In genomic region chr9:9942764-9943424, GRCh38 we compare ENCODE assay signal across 9 cellular contexts.
DNase-seq lines count a peak whose midpoint lies in the region; ATAC-seq and TF ChIP-seq lines count a peak whose summit lies in the region.
"Had no signal": no experiment of that assay in that cellular context is flagged by ENCODE, and none has a peak within 500 bp of the region (broad histone marks: within the 10 kb centered on the region; RNA-seq: fewer than 3 reads in every experiment).

No MANE protein-coding gene starts in this region.

- TF ChIP-seq EP300 in stomach (IDR thresholded peaks at IDR 0.05), result no peak

- no peak for TF ChIP-seq POLR2A in stomach (IDR thresholded peaks at IDR 0.05)

- H3K27me3 ChIP-seq in stomach, result no peaks in the 10 kb centered on the region
- H3K27me3 ChIP-seq: SJSA1 had no signal

- peaks cover 1% of the 10 kb centered on the region for H3K27me3 Mint-ChIP-seq in activated CD8-positive, alpha-beta T cell treated with anti-CD3 and anti-CD28 coated beads for 36 hours

- CTCF ChIA-PET in activated CD8-positive, alpha-beta T cell treated with anti-CD3 and anti-CD28 coated beads for 36 hours (lab: Charles Lee), result interaction anchor here (0.5 to 2.7 kb wide), 21 partner anchors 8 to 1047 kb away, joined by 3 to 17 read pairs (median 4); no protein-coding TSS in a partner anchor

- POLR2A ChIA-PET in activated CD8-positive, alpha-beta T cell treated with anti-CD3 and anti-CD28 coated beads for 36 hours (lab: Charles Lee), result no interaction called here

- H3K36me3 Mint-ChIP-seq in activated CD8-positive, alpha-beta T cell treated with anti-CD3 and anti-CD28 coated beads for 36 hours (ENCODE audit: low read depth), result no peaks in the 10 kb centered on the region

- H3K9me3 Mint-ChIP-seq in activated CD8-positive, alpha-beta T cell treated with anti-CD3 and anti-CD28 coated beads for 36 hours, result no peaks in the 10 kb centered on the region

- H3K4me3 ChIP-seq in epithelial cell of proximal tubule (ENCODE audit: low read depth, low read length) (no peak overlapping the region), stomach (no peak overlapping the region)
- H3K4me3 ChIP-seq: SJSA1 had no signal

- no peak overlapping the region for H3K4me3 Mint-ChIP-seq in activated CD8-positive, alpha-beta T cell treated with anti-CD3 and anti-CD28 coated beads for 36 hours

- ATAC-seq in GM19023 (IDR thresholded peaks at IDR 0.05; ENCODE audit: unreplicated experiment) (peak; percentile 92), HG03196 (IDR thresholded peaks at IDR 0.05; ENCODE audit: unreplicated experiment) (peak; percentile 86)
- peak; percentile 56 for ATAC-seq in activated CD8-positive, alpha-beta T cell treated with anti-CD3 and anti-CD28 coated beads for 36 hours

- intact Hi-C loops in activated CD8-positive, alpha-beta T cell treated with anti-CD3 and anti-CD28 coated beads for 36 hours (cut with micrococcal nuclease), result no loop called here
- intact Hi-C loops in stomach (cut with DNase I; ENCODE audit: low total_unique reads), result no loop called here

- no peaks in the 10 kb centered on the region for H3K4me1 ChIP-seq in stomach
- H3K4me1 ChIP-seq: SJSA1 had no signal

- WGBS in stomach, 5 donors, result 20 to 24% (median 21%) methylated on average over 5 of the region's 5 CpGs

- H3K9me3 ChIP-seq in stomach, result no peaks in the 10 kb centered on the region
- H3K9me3 ChIP-seq: SJSA1 had no signal

- TF ChIP-seq CTCF in activated CD8-positive, alpha-beta T cell treated with anti-CD3 and anti-CD28 coated beads for 36 hours (IDR thresholded peaks at IDR 0.05), result peak; percentile 87
- TF ChIP-seq CTCF in epithelial cell of proximal tubule (conservative IDR thresholded peaks at IDR 0.05; ENCODE audit: low read depth, low read length) (peak; percentile 99), stomach (IDR thresholded peaks at IDR 0.05) (peak in 5 of 7 experiments; percentile 47 to 89 (median 75))

- no peaks in the 10 kb centered on the region for H3K4me1 Mint-ChIP-seq in activated CD8-positive, alpha-beta T cell treated with anti-CD3 and anti-CD28 coated beads for 36 hours (ENCODE audit: low read depth)

- no peak overlapping the region for H3K27ac ChIP-seq in stomach
- H3K27ac ChIP-seq: SJSA1 had no signal

- H3K27ac Mint-ChIP-seq in activated CD8-positive, alpha-beta T cell treated with anti-CD3 and anti-CD28 coated beads for 36 hours, result no peak overlapping the region

- DNase-seq in CD1c-positive myeloid dendritic cell (ENCODE audit: extremely low spot score) (peak; percentile 60), NCI-H446 (lab: John Stamatoyannopoulos, UW) (peak; percentile 93), epithelial cell of proximal tubule (ENCODE audit: low read depth) (no peak), mucosa of gallbladder (ENCODE audit: low spot score) (peak; percentile 50), stomach (peak; percentile 58)
- DNase-seq in activated CD8-positive, alpha-beta T cell treated with anti-CD3 and anti-CD28 coated beads for 36 hours, result peak; percentile 57

- H3K36me3 ChIP-seq in stomach, result no peaks in the 10 kb centered on the region
- H3K36me3 ChIP-seq: SJSA1 had no signal
